In genomic region chr6:147345902-147346301, GRCh38 we compare ENCODE assay signal across 36 cellular contexts.
"Had no signal": no experiment of that assay in that cellular context is flagged by ENCODE, and none has a peak within 500 bp of the region (broad histone marks: within the 10 kb centered on the region; RNA-seq: fewer than 3 reads in every experiment).

No MANE protein-coding gene starts in this region.

- H3K4me3 Mint-ChIP-seq: activated B cell treated with CpG ODN at 0.5 μM for 24 hours; activated CD4-positive, alpha-beta memory T cell treated with anti-CD3 and anti-CD28 coated beads, Interleukin-2, amount 10 ng/mL, durations not matched to agents 7 days and 5 days; activated CD4-positive, alpha-beta T cell treated with anti-CD3 and anti-CD28 coated beads, Interleukin-2, amount 10 ng/mL, durations not matched to agents 7 days and 5 days; activated naive CD8-positive, alpha-beta T cell; activated T-cell treated with anti-CD3 and anti-CD28 coated beads, Interleukin-2, amount 50 U/mL, for 4 hours; activated T-helper 1 cell treated with anti-CD3 and anti-CD28 coated beads, Interleukin-12 subunit alpha, Interleukin-12 subunit beta, Interleukin-2, Interleukin-4 antibody, amounts not matched to agents 30 ng/mL and 10 ng/mL and 1 ng/mL, durations not matched to agents 14 hours and 24 hours and 36 hours; brain; dendritic cell treated with granulocyte-macrophage colony-stimulating factor and Interleukin-4, amounts not matched to agents 40 ng/mL and 50 ng/mL, for 4 days; effector memory CD8-positive, alpha-beta T cell; T-helper 17 cell; T-helper 2 cell treated with Interferon-gamma antibody and Interleukin-4, amounts not matched to agents 5 μg/mL and 100 μg/mL, for 36 hours had no signal

- H3K4me1 Mint-ChIP-seq: activated B cell treated with CpG ODN at 0.5 μM for 24 hours; activated CD4-positive, alpha-beta memory T cell treated with anti-CD3 and anti-CD28 coated beads, Interleukin-2, amount 10 ng/mL, durations not matched to agents 7 days and 5 days; brain had no signal

- FAIRE-seq: endothelial cell of umbilical vein, frontal cortex had no signal

- H3K27me3 ChIP-seq: ascending aorta, breast epithelium, cardiac muscle cell, colonic mucosa, dorsolateral prefrontal cortex, esophagus squamous epithelium had no signal

- H3K9me3 ChIP-seq: ascending aorta, breast epithelium, colonic mucosa, esophagus squamous epithelium had no signal

- ATAC-seq: activated CD4-positive, CD25-positive, alpha-beta regulatory T cell treated with anti-CD3 and anti-CD28 coated beads, Interleukin-2, amount 50 U/mL, for 24 hours; activated T-cell treated with anti-CD3 and anti-CD28 coated beads, Interleukin-2, amount 50 U/mL, for 4 hours; effector memory CD8-positive, alpha-beta T cell; T-helper 17 cell had no signal

- H3K4me1 ChIP-seq: ascending aorta, breast epithelium, colonic mucosa, esophagus squamous epithelium had no signal

- H3K27ac Mint-ChIP-seq: activated B cell treated with CpG ODN at 0.5 μM for 24 hours; activated CD4-positive, alpha-beta memory T cell treated with anti-CD3 and anti-CD28 coated beads, Interleukin-2, amount 10 ng/mL, durations not matched to agents 7 days and 5 days; activated CD4-positive, alpha-beta T cell treated with anti-CD3 and anti-CD28 coated beads, Interleukin-2, amount 10 ng/mL, durations not matched to agents 7 days and 5 days; activated naive CD8-positive, alpha-beta T cell; activated T-helper 1 cell treated with anti-CD3 and anti-CD28 coated beads, Interleukin-12 subunit alpha, Interleukin-12 subunit beta, Interleukin-2, Interleukin-4 antibody, amounts not matched to agents 30 ng/mL and 10 ng/mL and 1 ng/mL, durations not matched to agents 14 hours and 24 hours and 36 hours; brain; dendritic cell treated with granulocyte-macrophage colony-stimulating factor and Interleukin-4, amounts not matched to agents 40 ng/mL and 50 ng/mL, for 4 days; effector memory CD8-positive, alpha-beta T cell; T-helper 17 cell; T-helper 2 cell treated with Interferon-gamma antibody and Interleukin-4, amounts not matched to agents 5 μg/mL and 100 μg/mL, for 36 hours had no signal

- H3K9me3 Mint-ChIP-seq: activated B cell treated with CpG ODN at 0.5 μM for 24 hours; activated CD4-positive, alpha-beta memory T cell treated with anti-CD3 and anti-CD28 coated beads, Interleukin-2, amount 10 ng/mL, durations not matched to agents 7 days and 5 days; activated CD4-positive, alpha-beta T cell treated with anti-CD3 and anti-CD28 coated beads, Interleukin-2, amount 10 ng/mL, durations not matched to agents 7 days and 5 days; activated T-cell treated with anti-CD3 and anti-CD28 coated beads, Interleukin-2, amount 50 U/mL, for 4 hours; activated T-helper 1 cell treated with anti-CD3 and anti-CD28 coated beads, Interleukin-12 subunit alpha, Interleukin-12 subunit beta, Interleukin-2, Interleukin-4 antibody, amounts not matched to agents 30 ng/mL and 10 ng/mL and 1 ng/mL, durations not matched to agents 14 hours and 24 hours and 36 hours; brain; dendritic cell treated with granulocyte-macrophage colony-stimulating factor and Interleukin-4, amounts not matched to agents 40 ng/mL and 50 ng/mL, for 4 days; effector memory CD8-positive, alpha-beta T cell; T-helper 2 cell treated with Interferon-gamma antibody and Interleukin-4, amounts not matched to agents 5 μg/mL and 100 μg/mL, for 36 hours had no signal

- H3K4me3 ChIP-seq: ascending aorta, breast epithelium, cardiac muscle cell, colonic mucosa, dorsolateral prefrontal cortex, esophagus squamous epithelium had no signal

- H3K36me3 ChIP-seq: cardiac muscle cell, colonic mucosa, WERI-Rb-1 had no signal

- H3K27me3 Mint-ChIP-seq: activated B cell treated with CpG ODN at 0.5 μM for 24 hours; activated CD4-positive, alpha-beta memory T cell treated with anti-CD3 and anti-CD28 coated beads, Interleukin-2, amount 10 ng/mL, durations not matched to agents 7 days and 5 days; activated CD4-positive, alpha-beta T cell treated with anti-CD3 and anti-CD28 coated beads, Interleukin-2, amount 10 ng/mL, durations not matched to agents 7 days and 5 days; activated naive CD8-positive, alpha-beta T cell; brain; dendritic cell treated with granulocyte-macrophage colony-stimulating factor and Interleukin-4, amounts not matched to agents 40 ng/mL and 50 ng/mL, for 4 days; effector memory CD8-positive, alpha-beta T cell; T-helper 17 cell had no signal

- H3K27ac ChIP-seq: ascending aorta, breast epithelium, cardiac muscle cell, colonic mucosa, dorsolateral prefrontal cortex, epithelial cell of prostate, esophagus squamous epithelium, WERI-Rb-1 had no signal

- DNase-seq: activated B cell treated with CpG ODN at 0.5 μM for 24 hours; activated CD4-positive, alpha-beta memory T cell treated with anti-CD3 and anti-CD28 coated beads, Interleukin-2, amount 10 ng/mL, durations not matched to agents 7 days and 5 days; activated CD4-positive, alpha-beta T cell treated with anti-CD3 and anti-CD28 coated beads, Interleukin-2, amount 10 ng/mL, durations not matched to agents 7 days and 5 days; activated CD4-positive, alpha-beta T cell treated with anti-CD3 and anti-CD28 coated beads, Interleukin-2, amount 50 U/mL, for 4 hours; activated CD8-positive, alpha-beta memory T cell treated with anti-CD3 and anti-CD28 coated beads, Interleukin-2, amount 50 U/mL, for 48 hours; activated effector memory CD4-positive, alpha-beta T cell treated with Interleukin-2 at 50 U/mL for 16 hours; activated gamma-delta T cell treated with Interleukin-2 at 50 U/mL for 16 hours; activated naive CD4-positive, alpha-beta T cell treated with anti-CD3 and anti-CD28 coated beads, Interleukin-2, amount 50 U/mL, for 16 hours; activated naive CD4-positive, alpha-beta T cell treated with Interleukin-2 at 50 U/mL for 16 hours; activated T-cell treated with anti-CD3 and anti-CD28 coated beads for 4 hours; activated T-cell treated with anti-CD3 and anti-CD28 coated beads, Interleukin-2, amount 50 U/mL, for 4 hours; amygdala; central memory CD4-positive, alpha-beta T cell; cerebellar nuclear complex; colonic mucosa; dorsolateral prefrontal cortex; effector memory CD8-positive, alpha-beta T cell; esophagus squamous epithelium; head of caudate nucleus; hippocampal formation; T-helper 1 cell; T-helper 17 cell; T1000; WERI-Rb-1 had no signal
